20 cellular contexts compared by ENCODE assay signal in the genomic region with DNA sequence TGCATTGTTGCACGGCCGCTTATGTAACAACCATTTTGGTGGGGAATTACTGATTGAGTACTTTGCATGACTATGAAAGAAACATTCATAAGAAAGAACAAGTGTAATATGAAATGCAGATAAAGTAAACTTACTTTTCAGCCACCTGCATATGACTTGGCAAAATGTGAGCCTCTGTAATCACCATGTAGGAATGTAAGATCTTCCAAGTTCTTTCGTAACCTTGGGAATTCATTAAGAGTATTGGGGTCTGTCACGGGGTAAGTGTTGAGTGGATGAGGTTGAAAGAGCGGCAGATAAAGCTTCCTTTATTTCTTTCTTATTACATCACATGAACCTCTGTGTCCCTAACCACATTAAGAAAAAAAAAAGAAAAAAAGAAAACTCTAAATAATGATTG.
DNase-seq lines count a peak whose midpoint lies in the region; ATAC-seq, FAIRE-seq and TF ChIP-seq lines count a peak whose summit lies in the region.
"Had no signal": no experiment of that assay in that cellular context is flagged by ENCODE, and none has a peak within 500 bp of the region (broad histone marks: within the 10 kb centered on the region; RNA-seq: fewer than 3 reads in every experiment).

No MANE protein-coding gene starts in this region.

- no peak for FAIRE-seq in astrocyte (lab: Jason Lieb, UNC)

- H3K79me2 ChIP-seq in astrocyte (ENCODE audit: insufficient read depth, low read length) = no peaks in the 10 kb centered on the region

- H3K4me3 Mint-ChIP-seq in astrocyte (ENCODE audit: unreplicated experiment) = no peak overlapping the region

- H2AFZ ChIP-seq in astrocyte (ENCODE audit: low read depth, low read length) = no peak overlapping the region

- H3K9me3 ChIP-seq in astrocyte (ENCODE audit: insufficient read depth, low read depth, low read length) = no peaks in the 10 kb centered on the region
- H3K9me3 ChIP-seq: vagina had no signal

- H3K27ac Mint-ChIP-seq in astrocyte (ENCODE audit: unreplicated experiment) = peak overlapping the region; percentile 55

- no peak overlapping the region for H3K4me2 ChIP-seq in astrocyte (ENCODE audit: low read length)

- TF ChIP-seq CTCF in astrocyte (IDR thresholded peaks at IDR 0.05; ENCODE audit: insufficient read depth, low read depth, low read length) = no peak

- ATAC-seq in sciatic nerve (peak; percentile 91), HG02610 (IDR thresholded peaks at IDR 0.05; ENCODE audit: unreplicated experiment) (no peak)

- no peak overlapping the region for H3K4me3 ChIP-seq in astrocyte (ENCODE audit: insufficient read depth, low read depth, low read length)
- H3K4me3 ChIP-seq: SK-N-MC, vagina had no signal

- peaks cover 13% of the 10 kb centered on the region for H3K4me1 ChIP-seq in astrocyte (ENCODE audit: insufficient read depth, low read length)
- H3K4me1 ChIP-seq: vagina had no signal

- no peaks in the 10 kb centered on the region for H3K27me3 ChIP-seq in astrocyte (ENCODE audit: insufficient read depth, low read length)
- H3K27me3 ChIP-seq: vagina had no signal

- DNase-seq in H4 (ENCODE audit: low spot score) = peak; percentile 70
- DNase-seq in astrocyte (ENCODE audit: low read depth) = peak; percentile 90
- DNase-seq in iris pigment epithelial cell (ENCODE audit: low read depth) = peak; percentile 34
- no peak for DNase-seq in sciatic nerve (ENCODE audit: low spot score)
- DNase-seq in HCEC 1CT = no peak
- no peak for DNase-seq in NCI-H1694 (lab: John Stamatoyannopoulos, UW)
- no peak for DNase-seq in NCI-H1092 (lab: John Stamatoyannopoulos, UW)
- DNase-seq: activated CD8-positive, alpha-beta memory T cell treated with anti-CD3 and anti-CD28 coated beads, Interleukin-2, amount 50 U/mL, for 4 hours; activated gamma-delta T cell; C1 segment of cervical spinal cord; central memory CD4-positive, alpha-beta T cell; DMS153; GDM1; NCI-H1930; NCI-H345; stimulated activated CD4-positive, alpha-beta T cell treated with anti-CD3 and anti-CD28 coated beads, Interleukin-4, amount 100 ng/mL, for 4 hours; WERI-Rb-1 had no signal

- H3K27ac ChIP-seq in astrocyte (ENCODE audit: low read depth, low read length) = peak overlapping the region; percentile 0
- H3K27ac ChIP-seq: SK-N-MC, vagina, WERI-Rb-1 had no signal

- intact Hi-C loops in sciatic nerve (cut with DNase I) = no loop called here

- H3K9ac ChIP-seq in astrocyte (ENCODE audit: low read length) = no peak overlapping the region

- H3K4me1 Mint-ChIP-seq in astrocyte (ENCODE audit: low read depth, unreplicated experiment) = peaks cover 35% of the 10 kb centered on the region

- H3K27me3 Mint-ChIP-seq in astrocyte (ENCODE audit: low read depth, unreplicated experiment) = no peaks in the 10 kb centered on the region

- no peaks in the 10 kb centered on the region for H3K36me3 ChIP-seq in astrocyte (ENCODE audit: insufficient read depth, low read length)
- H3K36me3 ChIP-seq: vagina, WERI-Rb-1 had no signal

- H3K9me3 Mint-ChIP-seq in astrocyte (ENCODE audit: unreplicated experiment) = no peaks in the 10 kb centered on the region

- no peaks in the 10 kb centered on the region for H4K20me1 ChIP-seq in astrocyte (ENCODE audit: insufficient read depth, low read length)

- H3K36me3 Mint-ChIP-seq in astrocyte (ENCODE audit: low read depth, unreplicated experiment) = no peaks in the 10 kb centered on the region

Comparison
In these comparisons a context has a peak if more than half of its experiments do, and no peak if none do; other contexts are left out.
1. DNase-seq: peak in H4 (single experiment), astrocyte (single experiment) and iris pigment epithelial cell (single experiment); none in sciatic nerve (single experiment), HCEC 1CT (single experiment), NCI-H1694 (single experiment) and NCI-H1092 (single experiment).